Comparison of ENCODE assay signal across 14 cellular contexts in genomic region chr22:41052661-41053490, GRCh38. TPM values are rescaled to one million over a fixed set of nuclear protein-coding genes. Genes with fewer than 3 reads are reported as not detected.
A peak's percentile ranks its signal among the peaks of the same experiment; 100 is the strongest.
DNase-seq lines count a peak whose midpoint lies in the region; ATAC-seq, FAIRE-seq and TF ChIP-seq lines count a peak whose summit lies in the region.
"Had no signal": no experiment of that assay in that cellular context is flagged by ENCODE, and none has a peak within 500 bp of the region (broad histone marks: within the 10 kb centered on the region; RNA-seq: fewer than 3 reads in every experiment).

No MANE protein-coding gene starts in this region.

- H3K4me1 ChIP-seq in A549 = peaks cover 8% of the 10 kb centered on the region; the same call in 2 of the 3 replicates
- H3K4me1 ChIP-seq in spleen = peaks cover 0 to 18% (median 10%) of the 10 kb centered on the region in 6 donors

- H3K9me3 ChIP-seq in A549 = no peaks in the 10 kb centered on the region
- H3K9me3 ChIP-seq in spleen = no peaks in the 10 kb centered on the region
- H3K9me3 ChIP-seq: upper lobe of left lung had no signal

- peak in 1 of 2 experiments; percentile 33; a peak in 1 of 6 replicates for ATAC-seq in A549
- ATAC-seq in HG03045 (IDR thresholded peaks at IDR 0.05; ENCODE audit: unreplicated experiment) = no peak
- ATAC-seq in HG03039 (IDR thresholded peaks at IDR 0.05; ENCODE audit: unreplicated experiment) = no peak
- ATAC-seq: activated CD8-positive, alpha-beta T cell treated with anti-CD3 and anti-CD28 coated beads, Interleukin-2, amount 10 ng/mL, durations not matched to agents 7 days and 5 days; T-helper 17 cell had no signal

- H3K27me3 Mint-ChIP-seq in HFFc6 (ENCODE audit: insufficient read depth) = no peaks in the 10 kb centered on the region; the same call in 1 of the 2 replicates
- H3K27me3 Mint-ChIP-seq: activated naive CD4-positive, alpha-beta T cell treated with anti-CD3 and anti-CD28 coated beads, Interleukin-2, amount 50 U/mL, for 24 hours; T-helper 17 cell had no signal

- intact Hi-C loops in spleen (cut with DNase I; ENCODE audit: low total_unique reads) = no loop called here

- TF ChIP-seq POLR2A in A549 (IDR thresholded peaks at IDR 0.05; ENCODE audit: low read length) (no peak), spleen (IDR thresholded peaks at IDR 0.05) (no peak)

- H3K4me3 ChIP-seq in A549 (no peak overlapping the region), astrocyte of the spinal cord (ENCODE audit: low read depth, low read length) (no peak overlapping the region), kidney epithelial cell (ENCODE audit: low read depth, low read length) (no peak overlapping the region), spleen (no peak overlapping the region)
- H3K4me3 ChIP-seq: skin epidermis, upper lobe of left lung had no signal

- no peak for TF ChIP-seq CTCF in A549 (IDR thresholded peaks at IDR 0.05)
- no peak for TF ChIP-seq CTCF in HFFc6 (IDR thresholded peaks at IDR 0.05)
- TF ChIP-seq CTCF in astrocyte of the spinal cord (IDR thresholded peaks at IDR 0.05; ENCODE audit: low read depth, low read length) = no peak
- TF ChIP-seq CTCF in kidney epithelial cell (IDR thresholded peaks at IDR 0.05; ENCODE audit: insufficient read depth, low read length, poor library complexity, severe bottlenecking) = no peak
- TF ChIP-seq CTCF in GM13976 (IDR thresholded peaks at IDR 0.05; ENCODE audit: borderline replicate concordance, control extremely low read depth, extremely low read depth, insufficient read depth, missing control alignments) = no peak
- no peak for TF ChIP-seq CTCF in spleen (IDR thresholded peaks at IDR 0.05 in 8 of 11, conservative IDR thresholded peaks at IDR 0.05 in 3 of 11)

- TF ChIP-seq RAD21 in A549 (conservative IDR thresholded peaks at IDR 0.05 in 1 of 2, IDR thresholded peaks at IDR 0.05 in 1 of 2) = no peak

- DNase-seq in A549 (ENCODE audit: low read depth in 1 of 2, low spot score in 1 of 2) (no peak), HFFc6 (peak; percentile 80), astrocyte of the spinal cord (ENCODE audit: low read depth, low spot score) (peak; percentile 60), kidney epithelial cell (ENCODE audit: low read depth) (peak; percentile 48), GM13976 (ENCODE audit: low spot score) (no peak), spleen (no peak)
- DNase-seq: activated CD8-positive, alpha-beta T cell treated with anti-CD3 and anti-CD28 coated beads, Interleukin-2, amount 10 ng/mL, durations not matched to agents 7 days and 5 days; DMS79 treated with DMSO at 0.1 percent for 48 hours; T-helper 17 cell; upper lobe of left lung had no signal

- H3K9me3 Mint-ChIP-seq in HFFc6 = no peaks in the 10 kb centered on the region
- H3K9me3 Mint-ChIP-seq: activated naive CD4-positive, alpha-beta T cell treated with anti-CD3 and anti-CD28 coated beads, Interleukin-2, amount 50 U/mL, for 24 hours had no signal

- H3K27me3 ChIP-seq in kidney epithelial cell (ENCODE audit: control insufficient read depth, insufficient read depth, low read length) = no peaks in the 10 kb centered on the region
- H3K27me3 ChIP-seq in spleen (replicated peaks in 1 of 7) = no peaks in the 10 kb centered on the region
- H3K27me3 ChIP-seq: upper lobe of left lung had no signal

- no peak for TF ChIP-seq EP300 in A549 (IDR thresholded peaks at IDR 0.05)

- CTCF ChIA-PET in A549 (lab: Yijun Ruan, JAX) = interaction anchor here (0.6 kb wide), 1 partner anchor 424 kb away, joined by 3 read pairs; no protein-coding TSS in a partner anchor

- no peaks in the 10 kb centered on the region for H3K36me3 Mint-ChIP-seq in HFFc6 (ENCODE audit: low read depth)
- H3K36me3 Mint-ChIP-seq: activated naive CD4-positive, alpha-beta T cell treated with anti-CD3 and anti-CD28 coated beads, Interleukin-2, amount 50 U/mL, for 24 hours had no signal

- H3K4me1 Mint-ChIP-seq in HFFc6 (ENCODE audit: low read depth) = peaks cover 32% of the 10 kb centered on the region
- H3K4me1 Mint-ChIP-seq: activated naive CD4-positive, alpha-beta T cell treated with anti-CD3 and anti-CD28 coated beads, Interleukin-2, amount 50 U/mL, for 24 hours had no signal

- peak overlapping the region; percentile 14; the same call in 1 of the 3 replicates for H3K4me2 ChIP-seq in A549

- H3K27ac ChIP-seq in A549 (no peak overlapping the region), spleen (no peak overlapping the region)
- H3K27ac ChIP-seq: skin epidermis, upper lobe of left lung had no signal

- H3K4me3 Mint-ChIP-seq in HFFc6 = peak overlapping the region; percentile 60
- H3K4me3 Mint-ChIP-seq: activated CD8-positive, alpha-beta T cell treated with anti-CD3 and anti-CD28 coated beads, Interleukin-2, amount 10 ng/mL, durations not matched to agents 7 days and 5 days; activated naive CD4-positive, alpha-beta T cell treated with anti-CD3 and anti-CD28 coated beads, Interleukin-2, amount 50 U/mL, for 24 hours; T-helper 17 cell had no signal

- in situ Hi-C loops in astrocyte of the spinal cord (cut with HindIII; ENCODE audit: low sequenced_read_pairs) = no loop called here
- in situ Hi-C loops in GM13976 (cut with MboI; ENCODE audit: low sequenced_read_pairs, unreplicated experiment) = no loop called here

- H3K36me3 ChIP-seq in kidney epithelial cell (ENCODE audit: control insufficient read depth, insufficient read depth, low read length) (no peaks in the 10 kb centered on the region), spleen (no peaks in the 10 kb centered on the region)
- H3K36me3 ChIP-seq: upper lobe of left lung had no signal

- FAIRE-seq in A549 (lab: Jason Lieb, UNC) = no peak

- POLR2A ChIA-PET in A549 (lab: Yijun Ruan, JAX) = interaction anchor here (1.2 kb wide), 1 partner anchor 101 kb away, joined by 4 read pairs; no protein-coding TSS in a partner anchor

- WGBS in A549 (ENCODE audit: missing lambda C conversion rate) = 88% methylated on average over 8 of the region's 8 CpGs
- 90 to 94% (median 90%) methylated on average over 8 of the region's 8 CpGs for WGBS in spleen, 5 donors

- H3K27ac Mint-ChIP-seq in HFFc6 = peak overlapping the region; percentile 59
- H3K27ac Mint-ChIP-seq: activated CD8-positive, alpha-beta T cell treated with anti-CD3 and anti-CD28 coated beads, Interleukin-2, amount 10 ng/mL, durations not matched to agents 7 days and 5 days; activated naive CD4-positive, alpha-beta T cell treated with anti-CD3 and anti-CD28 coated beads, Interleukin-2, amount 50 U/mL, for 24 hours; T-helper 17 cell had no signal

TF ChIP-seq in A549, 52 proteins besides CTCF, POLR2A, EP300 and RAD21 (continues in another document):
- TF ChIP-seq HEYL (CRISPR knock-in tag; IDR thresholded peaks at IDR 0.05) (no peak), GATA3 (IDR thresholded peaks at IDR 0.05; ENCODE audit: borderline replicate concordance) (no peak), MYC (IDR thresholded peaks at IDR 0.05; ENCODE audit: borderline replicate concordance, low read length) (no peak), MAZ (IDR thresholded peaks at IDR 0.05; ENCODE audit: borderline replicate concordance, low read depth, low read length) (no peak), ZC3H11A (IDR thresholded peaks at IDR 0.05) (no peak), NR3C1 (IDR thresholded peaks at IDR 0.05) (no peak), SREBF2 (IDR thresholded peaks at IDR 0.05) (no peak), RNF2 (IDR thresholded peaks at IDR 0.05; ENCODE audit: borderline replicate concordance, low read depth) (no peak), ZFP36 (IDR thresholded peaks at IDR 0.05; ENCODE audit: borderline replicate concordance, partially characterized antibody) (no peak), TFCP2L1 (CRISPR knock-in tag; IDR thresholded peaks at IDR 0.05) (no peak), HOXB13 (CRISPR knock-in tag; IDR thresholded peaks at IDR 0.05; ENCODE audit: low read depth) (no peak), KDM1A (IDR thresholded peaks at IDR 0.05; ENCODE audit: low read depth) (no peak), ESRRA (IDR thresholded peaks at IDR 0.05; ENCODE audit: borderline replicate concordance, low read length) (no peak), RCOR1 (IDR thresholded peaks at IDR 0.05; ENCODE audit: low read depth, low read length) (no peak), HOXB5 (CRISPR knock-in tag; IDR thresholded peaks at IDR 0.05) (no peak), NFE2L2 (conservative IDR thresholded peaks at IDR 0.05; ENCODE audit: low read length) (no peak), KDM5A (IDR thresholded peaks at IDR 0.05) (no peak), HDAC2 (IDR thresholded peaks at IDR 0.05) (no peak)
- TF ChIP-seq, protein P1, sequence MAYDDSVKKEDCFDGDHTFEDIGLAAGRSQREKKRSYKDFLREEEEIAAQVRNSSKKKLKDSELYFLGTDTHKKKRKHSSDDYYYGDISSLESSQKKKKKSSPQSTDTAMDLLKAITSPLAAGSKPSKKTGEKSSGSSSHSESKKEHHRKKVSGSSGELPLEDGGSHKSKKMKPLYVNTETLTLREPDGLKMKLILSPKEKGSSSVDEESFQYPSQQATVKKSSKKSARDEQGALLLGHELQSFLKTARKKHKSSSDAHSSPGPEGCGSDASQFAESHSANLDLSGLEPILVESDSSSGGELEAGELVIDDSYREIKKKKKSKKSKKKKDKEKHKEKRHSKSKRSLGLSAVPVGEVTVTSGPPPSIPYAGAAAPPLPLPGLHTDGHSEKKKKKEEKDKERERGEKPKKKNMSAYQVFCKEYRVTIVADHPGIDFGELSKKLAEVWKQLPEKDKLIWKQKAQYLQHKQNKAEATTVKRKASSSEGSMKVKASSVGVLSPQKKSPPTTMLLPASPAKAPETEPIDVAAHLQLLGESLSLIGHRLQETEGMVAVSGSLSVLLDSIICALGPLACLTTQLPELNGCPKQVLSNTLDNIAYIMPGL (CRISPR knock-in tag; IDR thresholded peaks at IDR 0.05; ENCODE audit: borderline replicate concordance) = no peak

RNA-seq across cellular contexts. Expression of gene EP300, which starts 39.5 kb away (rescaled TPM):
- polyA plus RNA-seq in A549 (2011; rRNA removed) (18.2 and 45.4 TPM in 2 replicates), A549 (2017; fragmentation: RNase III; extraction: RNeasy Plus Mini Kit Qiagen cat#74134 plus additional on column Dnase treatment) (15.5 to 19.5 TPM (median 16.6 TPM) in 3 replicates), spleen (10 to 100 TPM in 1 of 3 donors, 1 to 10 TPM in 2; 3.9 to 16.0 (median 4.9) TPM)
- 10.4 and 14.3 TPM in 2 replicates for polyA plus RNA-seq in A549 (2012; cell fraction: cytosol; rRNA removed)
- 27.2 and 32.8 TPM in 2 replicates for polyA plus RNA-seq in A549 (2012; cell fraction: nucleus; rRNA removed)
- 53.9 and 70.3 TPM in 2 replicates for polyA minus RNA-seq in A549 (2011; rRNA and poly(A)+ RNA removed)
- 10 to 100 TPM; 28.4 to 41.1 (median 33.1) TPM for total RNA-seq in HFFc6 (2021; fragmentation: NEBNext Ultra II Directional; extraction: Animal tissue kit (Norgen Biotek cat#: 25700))
- total RNA-seq in kidney epithelial cell (37.4 and 58.2 TPM in 2 replicates), spleen (100 to 1,000 TPM in 6 of 7 donors, 10 to 100 TPM in 1; 93.4 to 196 (median 124) TPM)

Comparison
In these comparisons a context has a peak if more than half of its experiments do, and no peak if none do; other contexts are left out.
1. DNase-seq: peak in HFFc6 (single experiment), astrocyte of the spinal cord (single experiment) and kidney epithelial cell (single experiment); none in A549 (0 of 2), GM13976 (single experiment) and spleen (single experiment).